In the genomic region with DNA sequence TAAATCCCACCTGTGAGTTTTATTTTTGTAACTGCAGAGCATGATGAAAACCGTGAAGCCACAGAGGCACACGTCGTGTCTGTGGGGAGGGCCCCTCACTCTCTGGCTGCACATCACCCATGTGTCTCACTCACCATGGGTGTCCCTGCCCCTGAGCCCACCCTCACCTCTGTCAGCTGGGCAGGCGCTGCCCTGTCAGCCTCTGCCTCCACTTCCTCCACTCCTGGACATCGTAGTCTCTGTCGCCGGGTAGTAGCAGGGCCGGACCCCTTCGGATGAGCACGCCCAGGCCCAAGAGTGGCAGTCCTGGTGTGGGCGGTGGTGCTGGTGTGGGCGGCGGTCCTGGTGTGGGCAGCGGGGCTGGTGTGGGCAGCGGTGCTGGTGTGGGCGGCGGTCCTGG, we compare ENCODE assay signal across 20 cellular contexts.
"Had no signal": no experiment of that assay in that cellular context is flagged by ENCODE, and none has a peak within 500 bp of the region (broad histone marks: within the 10 kb centered on the region; RNA-seq: fewer than 3 reads in every experiment).

No MANE protein-coding gene starts in this region.

- DNase-seq: activated CD4-positive, alpha-beta T cell treated with anti-CD3 and anti-CD28 coated beads, Interleukin-2, amount 50 U/mL, for 1 hour; activated CD8-positive, alpha-beta T cell treated with anti-CD3 and anti-CD28 coated beads, Interleukin-2, amount 10 ng/mL, durations not matched to agents 7 days and 5 days; activated naive CD4-positive, alpha-beta T cell; amniotic stem cell; cerebellar nuclear complex; cortex of kidney; endodermal cell; esophagus squamous epithelium; gastrocnemius medialis; hypothalamus; naive thymus-derived CD8-positive, alpha-beta T cell; stimulated activated CD4-positive, alpha-beta T cell treated with anti-CD3 and anti-CD28 coated beads, Interleukin-1b, Interleukin-23, amount 100 ng/mL, for 48 hours; testis; upper lobe of right lung had no signal

- H3K27ac ChIP-seq: esophagus squamous epithelium, gastrocnemius medialis, neural progenitor cell, prostate gland, testis, upper lobe of right lung had no signal

- H3K27me3 ChIP-seq: neural progenitor cell, testis, upper lobe of right lung had no signal

- H3K4me1 ChIP-seq: neural progenitor cell, prostate gland had no signal

- H3K9me3 ChIP-seq: esophagus squamous epithelium, gastrocnemius medialis, prostate gland, testis, upper lobe of right lung had no signal

- ATAC-seq: activated CD4-positive, CD25-positive, alpha-beta regulatory T cell treated with anti-CD3 and anti-CD28 coated beads, Interleukin-2, amount 50 U/mL, for 24 hours; activated CD8-positive, alpha-beta T cell treated with anti-CD3 and anti-CD28 coated beads, Interleukin-2, amount 10 ng/mL, durations not matched to agents 7 days and 5 days; gastrocnemius medialis; naive thymus-derived CD8-positive, alpha-beta T cell; SK-N-SH treated with all-trans-retinoic acid at 6 μM for 48 hours; upper lobe of right lung had no signal

- H3K4me1 Mint-ChIP-seq: endodermal cell had no signal

- H3K4me3 Mint-ChIP-seq: activated CD8-positive, alpha-beta T cell treated with anti-CD3 and anti-CD28 coated beads, Interleukin-2, amount 10 ng/mL, durations not matched to agents 7 days and 5 days; activated naive CD8-positive, alpha-beta T cell; endodermal cell; naive thymus-derived CD8-positive, alpha-beta T cell; neural progenitor cell had no signal

- H3K27ac Mint-ChIP-seq: activated CD8-positive, alpha-beta T cell treated with anti-CD3 and anti-CD28 coated beads, Interleukin-2, amount 10 ng/mL, durations not matched to agents 7 days and 5 days; activated naive CD8-positive, alpha-beta T cell; endodermal cell had no signal

- H3K36me3 Mint-ChIP-seq: activated naive CD8-positive, alpha-beta T cell; naive thymus-derived CD8-positive, alpha-beta T cell had no signal

- H3K36me3 ChIP-seq: esophagus squamous epithelium, gastrocnemius medialis, neural progenitor cell, prostate gland, upper lobe of right lung had no signal

- H3K4me3 ChIP-seq: esophagus squamous epithelium, gastrocnemius medialis, lung, neural progenitor cell, prostate gland, testis, upper lobe of right lung had no signal
